16 cellular contexts compared by ENCODE assay signal in the genomic region with DNA sequence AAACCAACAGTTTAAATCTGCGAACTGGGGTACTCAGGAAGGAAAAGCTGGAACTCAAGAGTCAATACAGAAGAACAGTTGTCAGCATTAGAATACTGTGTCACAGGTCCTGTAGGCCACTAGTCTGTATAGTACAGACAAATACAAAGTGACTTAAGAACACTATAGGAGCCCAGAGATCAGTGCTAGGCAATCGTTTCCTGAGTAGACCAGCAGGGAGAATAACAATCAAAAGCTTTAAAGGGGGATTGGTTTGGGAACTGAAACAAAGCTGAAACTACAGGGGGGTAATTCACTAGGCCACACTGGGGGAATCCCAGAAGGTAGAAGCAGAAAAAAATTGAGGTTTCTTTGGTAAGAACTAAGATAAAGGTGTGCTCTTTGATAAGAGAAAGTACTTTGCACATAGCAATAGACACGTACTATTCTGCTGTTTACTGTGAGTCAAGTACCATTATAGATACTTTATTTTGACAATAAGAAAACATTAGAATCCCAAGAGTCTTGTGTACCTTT.
"Had no signal": no experiment of that assay in that cellular context is flagged by ENCODE, and none has a peak within 500 bp of the region (broad histone marks: within the 10 kb centered on the region; RNA-seq: fewer than 3 reads in every experiment).

No MANE protein-coding gene starts in this region.

- H3K4me1 ChIP-seq: colonic mucosa, right atrium auricular region, sigmoid colon had no signal

- H3K4me3 Mint-ChIP-seq: naive thymus-derived CD8-positive, alpha-beta T cell had no signal

- H3K27ac ChIP-seq: colonic mucosa, hepatocyte, ovary, right atrium auricular region, sigmoid colon, skin epidermis had no signal

- ATAC-seq: left lobe of liver; mucosa of descending colon; naive thymus-derived CD8-positive, alpha-beta T cell had no signal

- H3K27me3 ChIP-seq: colonic mucosa, hepatocyte, right atrium auricular region, sigmoid colon had no signal

- H3K27me3 Mint-ChIP-seq: naive thymus-derived CD8-positive, alpha-beta T cell had no signal

- H3K4me2 ChIP-seq: hepatocyte had no signal

- H3K4me1 Mint-ChIP-seq: naive thymus-derived CD8-positive, alpha-beta T cell had no signal

- H3K9me3 ChIP-seq: colonic mucosa, mucosa of descending colon, right atrium auricular region, sigmoid colon had no signal

- H3K36me3 ChIP-seq: colonic mucosa, ovary, right atrium auricular region, sigmoid colon had no signal

- H3K36me3 Mint-ChIP-seq: naive thymus-derived CD8-positive, alpha-beta T cell had no signal

- H3K27ac Mint-ChIP-seq: naive thymus-derived CD8-positive, alpha-beta T cell had no signal

- H2AFZ ChIP-seq: hepatocyte had no signal

- H3K79me2 ChIP-seq: hepatocyte had no signal

- DNase-seq: colonic mucosa; dermis blood vessel endothelial cell; foreskin melanocyte; head of caudate nucleus; islet precursor cell; mucosa of descending colon; naive thymus-derived CD8-positive, alpha-beta T cell; ovary; sigmoid colon; stimulated activated CD4-positive, alpha-beta T cell treated with anti-CD3 and anti-CD28 coated beads, Interleukin-2, amount 100 ng/mL, for 24 hours; stimulated activated naive CD4-positive, alpha-beta T cell treated with Interleukin-2 at 50 U/mL for 16 hours; trophoblast cell had no signal

- H3K4me3 ChIP-seq: colonic mucosa, hepatocyte, mucosa of descending colon, ovary, right atrium auricular region, sigmoid colon, skin epidermis had no signal
